In genomic region chrX:1481636-1482529, GRCh38 we compare ENCODE assay signal across 2 cellular contexts.
TF ChIP-seq lines count a peak whose summit lies in the region.

No MANE protein-coding gene starts in this region.

TF ChIP-seq in A549, 52 proteins besides CTCF, POLR2A, EP300 and RAD21 (continues in another document):
- TF ChIP-seq HEYL (CRISPR knock-in tag; IDR thresholded peaks at IDR 0.05) (no peak), RNF2 (IDR thresholded peaks at IDR 0.05; ENCODE audit: borderline replicate concordance, low read depth) (no peak), PBX3 (IDR thresholded peaks at IDR 0.05) (no peak), USF2 (IDR thresholded peaks at IDR 0.05) (no peak), JUNB (IDR thresholded peaks at IDR 0.05) (no peak), JUN (IDR thresholded peaks at IDR 0.05) (peak in 1 of 2 experiments; percentile 57; a peak in 2 of 5 replicates), ELK1 (IDR thresholded peaks at IDR 0.05; ENCODE audit: low read depth, low read length) (no peak), EHMT2 (IDR thresholded peaks at IDR 0.05; ENCODE audit: low read depth) (no peak), ZNF302 (CRISPR knock-in tag; IDR thresholded peaks at IDR 0.05) (no peak), BHLHE40 (IDR thresholded peaks at IDR 0.05; ENCODE audit: low read depth, low read length) (no peak), ESRRA (IDR thresholded peaks at IDR 0.05; ENCODE audit: borderline replicate concordance, low read length) (no peak), EHF (CRISPR knock-in tag; IDR thresholded peaks at IDR 0.05) (no peak), ZFP36 (IDR thresholded peaks at IDR 0.05; ENCODE audit: borderline replicate concordance, partially characterized antibody) (no peak), RFX5 (IDR thresholded peaks at IDR 0.05) (no peak), MAX (IDR thresholded peaks at IDR 0.05) (peak; percentile 81), KDM5A (IDR thresholded peaks at IDR 0.05) (no peak), NFE2L2 (conservative IDR thresholded peaks at IDR 0.05; ENCODE audit: low read length) (no peak), CBX8 (IDR thresholded peaks at IDR 0.05) (no peak), CHD2 (IDR thresholded peaks at IDR 0.05; ENCODE audit: low read length, partially characterized antibody) (no peak), TFCP2L1 (CRISPR knock-in tag; IDR thresholded peaks at IDR 0.05) (no peak), HES2 (IDR thresholded peaks at IDR 0.05) (no peak), MAFK (IDR thresholded peaks at IDR 0.05; ENCODE audit: partially characterized antibody) (peak; percentile 73), FOXS1 (CRISPR knock-in tag; IDR thresholded peaks at IDR 0.05) (no peak), HOXA7 (CRISPR knock-in tag; IDR thresholded peaks at IDR 0.05) (no peak), RARB (CRISPR knock-in tag; IDR thresholded peaks at IDR 0.05) (no peak), HOXB13 (CRISPR knock-in tag; IDR thresholded peaks at IDR 0.05; ENCODE audit: low read depth) (no peak), CHD4 (IDR thresholded peaks at IDR 0.05; ENCODE audit: borderline replicate concordance) (no peak), SMC3 (IDR thresholded peaks at IDR 0.05) (no peak), TP53 (CRISPR knock-in tag; IDR thresholded peaks at IDR 0.05) (no peak), HDAC2 (IDR thresholded peaks at IDR 0.05) (no peak), FOSL2 (IDR thresholded peaks at IDR 0.05) (no peak), FOSL2 (CRISPR knock-in tag; IDR thresholded peaks at IDR 0.05) (no peak), HOXB5 (CRISPR knock-in tag; IDR thresholded peaks at IDR 0.05) (no peak), NR3C1 (IDR thresholded peaks at IDR 0.05) (no peak), BCL3 (IDR thresholded peaks at IDR 0.05) (no peak), MYC (IDR thresholded peaks at IDR 0.05; ENCODE audit: borderline replicate concordance, low read length) (no peak), ATOH8 (CRISPR knock-in tag; IDR thresholded peaks at IDR 0.05; ENCODE audit: low read depth) (no peak), CEBPB (IDR thresholded peaks at IDR 0.05) (peak; percentile 80 to 96)

TF ChIP-seq in H1, 55 proteins besides CTCF, POLR2A, EP300 and RAD21:
- 0 out of 2 replicates have a peak, but pooled peaks have one; percentile 15 for TF ChIP-seq JUN (IDR thresholded peaks at IDR 0.05; ENCODE audit: low read depth, low read length)
- TF ChIP-seq CEBPB (IDR thresholded peaks at IDR 0.05; ENCODE audit: low read depth, low read length) = peak; percentile 99
- no peak for TF ChIP-seq TEAD4 (IDR thresholded peaks at IDR 0.05; ENCODE audit: low read depth, low read length)
- TF ChIP-seq NANOG (IDR thresholded peaks at IDR 0.05; ENCODE audit: insufficient read depth, low read depth, low read length, poor library complexity, severe bottlenecking) = peak; percentile 86
- TF ChIP-seq JUND (IDR thresholded peaks at IDR 0.05; ENCODE audit: low read length) = peak; percentile 86
- peak; percentile 85 for TF ChIP-seq ATF3 (IDR thresholded peaks at IDR 0.05; ENCODE audit: insufficient read depth, low read depth, low read length)
- TF ChIP-seq E2F6 (IDR thresholded peaks at IDR 0.05) = peak; percentile 46; the same call in 1 of the 2 replicates
- peak; percentile 47; the same call in 1 of the 2 replicates for TF ChIP-seq TAF1 (IDR thresholded peaks at IDR 0.05; ENCODE audit: low read depth, low read length)
- TF ChIP-seq SAP30 (IDR thresholded peaks at IDR 0.05; ENCODE audit: insufficient read depth, insufficient replicate concordance, low read length) = no peak
- no peak for TF ChIP-seq FOSL1 (IDR thresholded peaks at IDR 0.05; ENCODE audit: insufficient read depth, low read depth, low read length)
- TF ChIP-seq POLR2AphosphoS5 (IDR thresholded peaks at IDR 0.05; ENCODE audit: low read depth, low read length) = peak; percentile 31; the same call in 1 of the 2 replicates
- peak; percentile 64 for TF ChIP-seq MAX (IDR thresholded peaks at IDR 0.05)
- no peak for TF ChIP-seq NRF1 (IDR thresholded peaks at IDR 0.05; ENCODE audit: low read depth, low read length)
- no peak for TF ChIP-seq SIX5 (IDR thresholded peaks at IDR 0.05; ENCODE audit: low read depth, low read length)
- TF ChIP-seq RBBP5 (IDR thresholded peaks at IDR 0.05; ENCODE audit: borderline replicate concordance, low read depth, low read length) = no peak
- no peak for TF ChIP-seq TBP (IDR thresholded peaks at IDR 0.05; ENCODE audit: low read depth, low read length)
- TF ChIP-seq GTF2F1 (IDR thresholded peaks at IDR 0.05; ENCODE audit: borderline replicate concordance, low read depth, low read length) = no peak
